In genomic region chr1:170027760-170028159, GRCh38 we compare ENCODE assay signal across 1 cellular context.
TF ChIP-seq lines count a peak whose summit lies in the region.

No MANE protein-coding gene starts in this region.

TF ChIP-seq in SK-N-SH, 30 proteins besides CTCF, POLR2A, EP300 and RAD21 (continued from another document):
- TF ChIP-seq ZBTB33 (IDR thresholded peaks at IDR 0.05; ENCODE audit: borderline replicate concordance, low read depth) (no peak), RXRA (IDR thresholded peaks at IDR 0.05; ENCODE audit: borderline replicate concordance, low read depth) (no peak), MXI1 (IDR thresholded peaks at IDR 0.05; ENCODE audit: low read depth, low read length) (no peak), FOXM1 (IDR thresholded peaks at IDR 0.05; ENCODE audit: low read depth) (no peak), USF1 (IDR thresholded peaks at IDR 0.05; ENCODE audit: borderline replicate concordance, low read depth) (no peak), ELF1 (IDR thresholded peaks at IDR 0.05) (no peak), RCOR1 (IDR thresholded peaks at IDR 0.05; ENCODE audit: low read length) (no peak), GATA2 (CRISPR knock-in tag; IDR thresholded peaks at IDR 0.05) (no peak), MEF2A (IDR thresholded peaks at IDR 0.05; ENCODE audit: borderline replicate concordance, low read depth) (no peak), YY1 (IDR thresholded peaks at IDR 0.05; ENCODE audit: low read depth) (no peak)
